Comparison of ENCODE assay signal across 21 cellular contexts in genomic region chr4:92461732-92462131, GRCh38.
"Had no signal": no experiment of that assay in that cellular context is flagged by ENCODE, and none has a peak within 500 bp of the region (broad histone marks: within the 10 kb centered on the region; RNA-seq: fewer than 3 reads in every experiment).

No MANE protein-coding gene starts in this region.

- H3K4me3 ChIP-seq: hepatocyte, right atrium auricular region, sigmoid colon, skin epidermis, testis, tibial nerve, upper lobe of right lung, vagina had no signal

- H3K27ac Mint-ChIP-seq: naive thymus-derived CD4-positive, alpha-beta T cell; nephron progenitor cell; stimulated activated naive B cell treated with anti-CD40 and anti-IgM and Interleukin-4, amounts not matched to agents 10 μg/mL and 1 μg/mL and 100 μg/mL, for 72 hours; stimulated activated naive CD8-positive, alpha-beta T cell treated with anti-CD3 and anti-CD28 coated beads, Interleukin-15, amount 100 ng/mL, for 72 hours had no signal

- H3K36me3 Mint-ChIP-seq: naive thymus-derived CD4-positive, alpha-beta T cell; stimulated activated naive B cell treated with anti-CD40 and anti-IgM and Interleukin-4, amounts not matched to agents 10 μg/mL and 1 μg/mL and 100 μg/mL, for 72 hours had no signal

- H3K27me3 Mint-ChIP-seq: naive thymus-derived CD4-positive, alpha-beta T cell; stimulated activated naive B cell treated with anti-CD40 and anti-IgM and Interleukin-4, amounts not matched to agents 10 μg/mL and 1 μg/mL and 100 μg/mL, for 72 hours; stimulated activated naive CD8-positive, alpha-beta T cell treated with anti-CD3 and anti-CD28 coated beads, Interleukin-15, amount 100 ng/mL, for 72 hours had no signal

- ATAC-seq: left lobe of liver; naive thymus-derived CD4-positive, alpha-beta T cell; stimulated activated naive B cell treated with anti-CD40 and anti-IgM and Interleukin-4, amounts not matched to agents 10 μg/mL and 1 μg/mL and 100 μg/mL, for 72 hours; stimulated activated naive CD8-positive, alpha-beta T cell treated with anti-CD3 and anti-CD28 coated beads, Interleukin-15, amount 100 ng/mL, for 72 hours; upper lobe of right lung had no signal

- H3K27ac ChIP-seq: hepatocyte, neutrophil, right atrium auricular region, sigmoid colon, skin epidermis, testis, tibial nerve, upper lobe of right lung, vagina had no signal

- H3K4me1 ChIP-seq: right atrium auricular region, sigmoid colon, testis, tibial nerve, upper lobe of right lung, vagina had no signal

- H2AFZ ChIP-seq: hepatocyte had no signal

- H3K4me1 Mint-ChIP-seq: naive thymus-derived CD4-positive, alpha-beta T cell; nephron progenitor cell; stimulated activated naive B cell treated with anti-CD40 and anti-IgM and Interleukin-4, amounts not matched to agents 10 μg/mL and 1 μg/mL and 100 μg/mL, for 72 hours; stimulated activated naive CD8-positive, alpha-beta T cell treated with anti-CD3 and anti-CD28 coated beads, Interleukin-15, amount 100 ng/mL, for 72 hours had no signal

- H3K27me3 ChIP-seq: hepatocyte, neutrophil, right atrium auricular region, sigmoid colon, testis, tibial nerve, upper lobe of right lung, vagina had no signal

- H3K79me2 ChIP-seq: hepatocyte had no signal

- H3K36me3 ChIP-seq: neutrophil, right atrium auricular region, sigmoid colon, tibial nerve, upper lobe of right lung, vagina had no signal

- H3K4me3 Mint-ChIP-seq: naive thymus-derived CD4-positive, alpha-beta T cell; nephron progenitor cell; stimulated activated naive B cell treated with anti-CD40 and anti-IgM and Interleukin-4, amounts not matched to agents 10 μg/mL and 1 μg/mL and 100 μg/mL, for 72 hours; stimulated activated naive CD8-positive, alpha-beta T cell treated with anti-CD3 and anti-CD28 coated beads, Interleukin-15, amount 100 ng/mL, for 72 hours had no signal

- DNase-seq: dermis blood vessel endothelial cell; foreskin melanocyte; head of caudate nucleus; islet precursor cell; mammary epithelial cell; naive thymus-derived CD4-positive, alpha-beta T cell; nephron progenitor cell; sigmoid colon; stimulated activated CD4-positive, alpha-beta T cell treated with anti-CD3 and anti-CD28 coated beads, Interleukin-2, amount 100 ng/mL, for 24 hours; stimulated activated CD4-positive, alpha-beta T cell treated with anti-CD3 and anti-CD28 coated beads, Interleukin-4, amount 100 ng/mL, for 4 hours; stimulated activated naive B cell treated with anti-CD40 and anti-IgM and Interleukin-4, amounts not matched to agents 10 μg/mL and 1 μg/mL and 100 μg/mL, for 72 hours; stimulated activated naive CD8-positive, alpha-beta T cell treated with anti-CD3 and anti-CD28 coated beads, Interleukin-15, amount 100 ng/mL, for 72 hours; testis; upper lobe of right lung had no signal

- H3K4me2 ChIP-seq: hepatocyte had no signal

- H3K9me3 ChIP-seq: neutrophil, right atrium auricular region, sigmoid colon, testis, tibial nerve, upper lobe of right lung, vagina had no signal

- H3K9me3 Mint-ChIP-seq: nephron progenitor cell; stimulated activated naive CD8-positive, alpha-beta T cell treated with anti-CD3 and anti-CD28 coated beads, Interleukin-15, amount 100 ng/mL, for 72 hours had no signal
